In the genomic region with DNA sequence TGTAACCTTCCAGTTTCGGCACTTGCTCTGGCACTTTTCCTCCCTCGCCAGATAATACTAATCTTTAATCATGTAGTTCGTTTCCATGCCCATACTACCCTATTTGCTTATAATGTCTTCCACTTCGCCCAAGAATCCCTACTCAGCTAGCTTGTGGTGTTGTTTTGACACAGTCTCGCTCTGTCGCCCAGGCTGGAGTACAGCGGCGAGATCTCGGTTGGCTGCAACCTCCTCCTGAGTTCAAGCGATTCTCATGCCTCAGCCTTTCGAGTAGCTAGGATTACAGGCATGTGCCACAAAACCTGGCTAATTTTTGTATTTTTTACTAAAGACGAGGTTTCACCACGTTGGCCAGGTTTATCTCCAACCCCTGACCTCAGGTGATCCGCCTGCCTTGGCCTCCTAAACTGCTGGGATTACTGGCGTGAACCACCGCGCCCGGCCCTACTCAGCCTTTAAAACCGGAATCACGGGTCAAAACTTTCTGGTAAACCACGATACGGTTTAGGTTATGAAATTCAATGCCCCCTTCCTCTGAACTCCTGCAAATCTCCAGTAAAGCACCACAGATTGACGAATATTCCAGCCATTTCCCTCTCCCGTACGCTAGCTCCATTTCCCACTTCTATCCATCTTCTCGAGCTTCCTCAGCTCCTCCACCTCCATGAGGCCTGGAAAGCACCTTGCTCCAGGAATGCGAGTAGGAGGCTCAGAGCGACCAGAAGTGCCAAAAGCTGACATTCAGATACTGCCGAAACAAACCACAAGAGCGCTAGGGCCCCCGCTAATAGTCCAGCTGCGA, we compare ENCODE assay signal across 8 cellular contexts. TPM values are rescaled to one million over a fixed set of nuclear protein-coding genes. Genes with fewer than 3 reads are reported as not detected.
DNase-seq lines count a peak whose midpoint lies in the region; ATAC-seq and TF ChIP-seq lines count a peak whose summit lies in the region.

No MANE protein-coding gene starts in this region.

- peak overlapping the region; percentile 90 for H2AFZ ChIP-seq in Karpas-422 (ENCODE audit: low read length)

- H3K27ac ChIP-seq in 22Rv1 (peak overlapping the region; percentile 98), Karpas-422 (ENCODE audit: low read length) (peak overlapping the region; percentile 87)

- H3K4me1 ChIP-seq in Karpas-422 (ENCODE audit: low read length): peaks cover 18% of the 10 kb centered on the region
- H3K4me1 ChIP-seq in mucosa of stomach (ENCODE audit: control insufficient read depth, insufficient read depth, low read length): peaks cover 19% of the 10 kb centered on the region

- H3K9ac ChIP-seq in Karpas-422 (ENCODE audit: low read length) (peak overlapping the region; percentile 92), mucosa of stomach (ENCODE audit: low read length) (peak overlapping the region; percentile 99)

- no peaks in the 10 kb centered on the region for H3K27me3 ChIP-seq in Karpas-422 (ENCODE audit: low read length)
- no peaks in the 10 kb centered on the region for H3K27me3 ChIP-seq in mucosa of stomach (ENCODE audit: control insufficient read depth, insufficient read depth, low read length)

- peaks cover 5% of the 10 kb centered on the region; the same call in 1 of the 2 replicates for H3K36me3 ChIP-seq in Karpas-422 (ENCODE audit: insufficient read depth, low read length)
- no peaks in the 10 kb centered on the region for H3K36me3 ChIP-seq in mucosa of stomach (ENCODE audit: control insufficient read depth, insufficient read depth, low read length)

- TF ChIP-seq CTCF in 22Rv1 (IDR thresholded peaks at IDR 0.05) (no peak), choroid plexus epithelial cell (conservative IDR thresholded peaks at IDR 0.05; ENCODE audit: low read depth, low read length) (no peak)

- ATAC-seq in GM18870 (IDR thresholded peaks at IDR 0.05; ENCODE audit: unreplicated experiment): peak; percentile 16

- H3K79me2 ChIP-seq in Karpas-422 (ENCODE audit: low read length): peaks cover 35% of the 10 kb centered on the region

- H3K9me3 ChIP-seq in Karpas-422 (ENCODE audit: low read length) (no peaks in the 10 kb centered on the region), mucosa of stomach (ENCODE audit: control insufficient read depth, low read length) (no peaks in the 10 kb centered on the region)

- H4K20me1 ChIP-seq in Karpas-422 (ENCODE audit: insufficient read depth, low read depth, low read length): no peaks in the 10 kb centered on the region

- peak overlapping the region; percentile 95 for H3K4me2 ChIP-seq in Karpas-422 (ENCODE audit: low read depth, low read length, poor library complexity, severe bottlenecking)

- H3K4me3 ChIP-seq in Karpas-422 (ENCODE audit: low read length) (peak overlapping the region; percentile 95), choroid plexus epithelial cell (ENCODE audit: low read depth, low read length) (peak overlapping the region; percentile 98), mucosa of stomach (ENCODE audit: low read length) (peak overlapping the region; percentile 97)

- no peaks in the 10 kb centered on the region for H3K9me2 ChIP-seq in Karpas-422 (replicated peaks; ENCODE audit: insufficient read depth, low read length)

- peak; percentile 75 for DNase-seq in Karpas-422
- DNase-seq in choroid plexus epithelial cell (ENCODE audit: low read depth): peak; percentile 4
- DNase-seq in dedifferentiated amniotic fluid mesenchymal stem cell (ENCODE audit: extremely low spot score): no peak
- DNase-seq in SW 1271 (lab: John Stamatoyannopoulos, UW): no peak
- no peak for DNase-seq in DMS 273 (lab: John Stamatoyannopoulos, UW; ENCODE audit: unreplicated experiment)

RNA-seq across cellular contexts. Expression of gene RAD51, which starts 0.9 kb away (rescaled TPM):
- total RNA-seq in Karpas-422 (2014; rRNA removed; shearing (Covaris generic); ENCODE audit: low replicate concordance): 8.6 and 11.4 TPM in 2 replicates

Comparison
In these comparisons a context has a peak if more than half of its experiments do, and no peak if none do; other contexts are left out.
1. DNase-seq: peak in Karpas-422 (single experiment) and choroid plexus epithelial cell (single experiment); none in dedifferentiated amniotic fluid mesenchymal stem cell (single experiment), SW 1271 (0 of 2) and DMS 273 (single experiment).
2. Peak in every context shown above with its lines, with median percentiles within 50 percentile points of each other: H3K4me3 ChIP-seq.